8 cellular contexts compared by ENCODE assay signal in genomic region chr10:17643755-17644484, GRCh38. TPM values are rescaled to one million over a fixed set of nuclear protein-coding genes. Genes with fewer than 3 reads are reported as not detected.
DNase-seq lines count a peak whose midpoint lies in the region; ATAC-seq, FAIRE-seq and TF ChIP-seq lines count a peak whose summit lies in the region.

Gene STAM (plus strand): TSS chr10:17644151. CDS start chr10:17644340, 189 bp downstream.

- H3K4me3 ChIP-seq in astrocyte (ENCODE audit: insufficient read depth, low read depth, low read length) (peak within 1 kb of the TSS; percentile 94), aorta (ENCODE audit: low read length in 2 of 2) (peak within 1 kb of the TSS; percentile 70 to 75)

- peak within 1 kb of the TSS; percentile 89 for H2AFZ ChIP-seq in astrocyte (ENCODE audit: low read depth, low read length)

- peak within 1 kb of the TSS; percentile 94 for H3K4me2 ChIP-seq in astrocyte (ENCODE audit: low read length)

- H3K27me3 ChIP-seq in astrocyte (ENCODE audit: insufficient read depth, low read length) = no peaks in the 10 kb centered on the region
- no peaks in the 10 kb centered on the region for H3K27me3 ChIP-seq in aorta (ENCODE audit: control insufficient read depth in 1 of 2, insufficient read depth in 2 of 2, low read length in 1 of 2)

- FAIRE-seq in astrocyte (lab: Jason Lieb, UNC) = peak; percentile 80

- H3K9me3 ChIP-seq in astrocyte (ENCODE audit: insufficient read depth, low read depth, low read length) = no peaks in the 10 kb centered on the region
- no peaks in the 10 kb centered on the region for H3K9me3 ChIP-seq in aorta (ENCODE audit: control insufficient read depth, low read length)

- intact Hi-C loops in aorta (cut with DNase I) = loop anchor here in 1 of 2 donors (1.0 to 10.0 kb wide), 2 partner anchors 27 to 91 kb away; partner anchors contain the start of gene HACD1

- peaks cover 24% of the 10 kb centered on the region for H4K20me1 ChIP-seq in astrocyte (ENCODE audit: insufficient read depth, low read length)

- DNase-seq in NCI-H2029 treated with DMSO at 0.1 percent for 48 hours (lab: John Stamatoyannopoulos, UW) (peak; percentile 56), T-helper 22 cell (ENCODE audit: low read depth) (peak; percentile 87), astrocyte (ENCODE audit: low read depth) (peak; percentile 85), hepatic stellate cell (ENCODE audit: low spot score) (peak; percentile 88), renal cortical epithelial cell (ENCODE audit: low read depth) (peak; percentile 80), aorta (peak; percentile 95 to 97)

- H3K9me3 Mint-ChIP-seq in astrocyte (ENCODE audit: unreplicated experiment) = no peaks in the 10 kb centered on the region

- H3K36me3 ChIP-seq in astrocyte (ENCODE audit: insufficient read depth, low read length) (peaks cover 4% of the 10 kb centered on the region), aorta (ENCODE audit: control insufficient read depth in 1 of 2, insufficient read depth in 2 of 2, low read length in 1 of 2) (no peaks in the 10 kb centered on the region)

- H3K9ac ChIP-seq in astrocyte (ENCODE audit: low read length) = peak within 1 kb of the TSS; percentile 99

- peaks cover 11% of the 10 kb centered on the region for H3K4me1 ChIP-seq in astrocyte (ENCODE audit: insufficient read depth, low read length)
- H3K4me1 ChIP-seq in aorta (ENCODE audit: control insufficient read depth in 1 of 2, insufficient read depth in 2 of 2, low read length in 2 of 2) = peaks cover 3 to 6% of the 10 kb centered on the region in 2 donors

- 0 to 1% methylated on average over 37 of the region's 37 CpGs for WGBS in aorta, 2 donors

- H3K36me3 Mint-ChIP-seq in astrocyte (ENCODE audit: low read depth, unreplicated experiment) = no peaks in the 10 kb centered on the region

- TF ChIP-seq CTCF in astrocyte (IDR thresholded peaks at IDR 0.05; ENCODE audit: insufficient read depth, low read depth, low read length) = no peak

- H3K27ac Mint-ChIP-seq in astrocyte (ENCODE audit: unreplicated experiment) = peak within 1 kb of the TSS; percentile 100

- H3K4me3 Mint-ChIP-seq in astrocyte (ENCODE audit: unreplicated experiment) = peak within 1 kb of the TSS; percentile 100

- H3K27ac ChIP-seq in astrocyte (ENCODE audit: low read depth, low read length) = peak within 1 kb of the TSS; percentile 100
- H3K27ac ChIP-seq in aorta (ENCODE audit: low read depth in 1 of 2, low read length in 2 of 2) = peak within 1 kb of the TSS; percentile 54 to 71

- H3K4me1 Mint-ChIP-seq in astrocyte (ENCODE audit: low read depth, unreplicated experiment) = peaks cover 11% of the 10 kb centered on the region

- ATAC-seq in GM18511 (IDR thresholded peaks at IDR 0.05; ENCODE audit: unreplicated experiment) = peak; percentile 93
- peak; percentile 96 for ATAC-seq in HG03025 (IDR thresholded peaks at IDR 0.05; ENCODE audit: low FRiP score, unreplicated experiment)
- peak; percentile 98 for ATAC-seq in aorta (ENCODE audit: low FRiP score)

- peaks cover 68% of the 10 kb centered on the region for H3K79me2 ChIP-seq in astrocyte (ENCODE audit: insufficient read depth, low read length)

- H3K27me3 Mint-ChIP-seq in astrocyte (ENCODE audit: low read depth, unreplicated experiment) = no peaks in the 10 kb centered on the region

RNA-seq across cellular contexts. Expression of gene STAM, which starts in this region (rescaled TPM):
- total RNA-seq in astrocyte (43.0 and 43.4 TPM in 2 replicates), renal cortical epithelial cell (15.6 and 37.9 TPM in 2 replicates), aorta (10 to 100 TPM; 21.8 to 28.6 TPM)
- 10 to 100 TPM in 1 of 2 donors, 1 to 10 TPM in 1; 8.7 to 10.5 TPM for polyA plus RNA-seq in aorta

Comparison
In these comparisons a context has a peak if more than half of its experiments do, and no peak if none do; other contexts are left out.
1. Peak in every context shown above with its lines: DNase-seq, ATAC-seq, H3K4me3 ChIP-seq and H3K27ac ChIP-seq.